ENCODE assay signal across 19 cellular contexts in genomic region chr14:63454436-63454835, GRCh38.
A peak's percentile ranks its signal among the peaks of the same experiment; 100 is the strongest.
DNase-seq lines count a peak whose midpoint lies in the region; ATAC-seq and TF ChIP-seq lines count a peak whose summit lies in the region.
"Had no signal": no experiment of that assay in that cellular context is flagged by ENCODE, and none has a peak within 500 bp of the region (broad histone marks: within the 10 kb centered on the region; RNA-seq: fewer than 3 reads in every experiment).

No MANE protein-coding gene starts in this region.

- H3K36me3 Mint-ChIP-seq in immature natural killer cell = peaks cover 0 to 7% (median 0%) of the 10 kb centered on the region in 3 donors
- peaks cover 20% of the 10 kb centered on the region for H3K36me3 Mint-ChIP-seq in activated CD4-positive, alpha-beta memory T cell treated with anti-CD3 and anti-CD28 coated beads for 36 hours

- H3K4me2 ChIP-seq in BLaER1 (peak overlapping the region; percentile 71), OCI-LY1 (ENCODE audit: low read length) (no peak overlapping the region)
- H3K4me2 ChIP-seq: A549, PC-9 had no signal

- no peaks in the 10 kb centered on the region for H3F3A ChIP-seq in OCI-LY1 (ENCODE audit: insufficient read depth, low read length)

- no peak for ATAC-seq in lower lobe of right lung

- H3K9ac ChIP-seq in BLaER1 (no peak overlapping the region), OCI-LY1 (ENCODE audit: low read length) (no peak overlapping the region)

- peak overlapping the region in 4 of 6 donors; percentile 39 to 74 (median 60) for H3K27ac Mint-ChIP-seq in immature natural killer cell
- H3K27ac Mint-ChIP-seq in activated CD4-positive, alpha-beta memory T cell treated with anti-CD3 and anti-CD28 coated beads for 36 hours = no peak overlapping the region
- H3K27ac Mint-ChIP-seq: B cell had no signal

- H3K79me2 ChIP-seq in OCI-LY1 (ENCODE audit: insufficient read depth, low read length) = peaks cover 44% of the 10 kb centered on the region

- peaks cover 28 to 73% of the 10 kb centered on the region in 2 donors for H3K4me1 Mint-ChIP-seq in immature natural killer cell
- peaks cover 5% of the 10 kb centered on the region for H3K4me1 Mint-ChIP-seq in activated CD4-positive, alpha-beta memory T cell treated with anti-CD3 and anti-CD28 coated beads for 36 hours (ENCODE audit: low read depth)

- H3K4me3 ChIP-seq in BLaER1 (no peak overlapping the region), OCI-LY1 (ENCODE audit: low read depth, low read length, poor library complexity, severe bottlenecking) (no peak overlapping the region), lower lobe of right lung (no peak overlapping the region)
- H3K4me3 ChIP-seq: A549, HAP-1, PC-9, SJSA1 had no signal

- no peaks in the 10 kb centered on the region for H3K9me3 Mint-ChIP-seq in immature natural killer cell
- H3K9me3 Mint-ChIP-seq in activated CD4-positive, alpha-beta memory T cell treated with anti-CD3 and anti-CD28 coated beads for 36 hours = no peaks in the 10 kb centered on the region

- DNase-seq in G401 (ENCODE audit: low spot score) (peak; percentile 86), immature natural killer cell (no peak), lower lobe of right lung (no peak), occipital lobe (lab: John Stamatoyannopoulos, UW) (no peak)
- no peak for DNase-seq in activated CD4-positive, alpha-beta memory T cell treated with anti-CD3 and anti-CD28 coated beads for 36 hours
- DNase-seq: DMS53, GOT3, NCI-H1417 treated with DMSO at 0.1 percent for 48 hours, NCI-H187 treated with DMSO at 0.1 percent for 48 hours, NCI-H774, PC-9, Right ventricle myocardium superior, T-helper 1 cell had no signal

- peaks cover 17% of the 10 kb centered on the region for H3K4me1 ChIP-seq in BLaER1
- no peaks in the 10 kb centered on the region for H3K4me1 ChIP-seq in OCI-LY1 (ENCODE audit: insufficient read depth, low read length, severe bottlenecking)
- peaks cover 29% of the 10 kb centered on the region for H3K4me1 ChIP-seq in lower lobe of right lung
- H3K4me1 ChIP-seq: HAP-1 had no signal

- H3K9me3 ChIP-seq in BLaER1 (no peaks in the 10 kb centered on the region), OCI-LY1 (ENCODE audit: low read length) (no peaks in the 10 kb centered on the region), lower lobe of right lung (no peaks in the 10 kb centered on the region)
- H3K9me3 ChIP-seq: A549, HAP-1, SJSA1 had no signal

- H4K20me1 ChIP-seq in BLaER1 (peaks cover 72% of the 10 kb centered on the region), OCI-LY1 (ENCODE audit: insufficient read depth, low read length) (no peaks in the 10 kb centered on the region)

- POLR2A ChIA-PET in activated CD4-positive, alpha-beta memory T cell treated with anti-CD3 and anti-CD28 coated beads for 36 hours (lab: Charles Lee) = no interaction called here

- TF ChIP-seq CTCF in OCI-LY1 (IDR thresholded peaks at IDR 0.05; ENCODE audit: low read length) (no peak), lower lobe of right lung (IDR thresholded peaks at IDR 0.05) (no peak)

- CTCF ChIA-PET in activated CD4-positive, alpha-beta memory T cell treated with anti-CD3 and anti-CD28 coated beads for 36 hours (lab: Charles Lee) = no interaction called here

- H3K36me3 ChIP-seq in BLaER1 (peaks cover 34% of the 10 kb centered on the region), OCI-LY1 (ENCODE audit: insufficient read depth, low read length) (peaks cover 35% of the 10 kb centered on the region; the same call in 1 of the 2 replicates), lower lobe of right lung (peaks cover 4% of the 10 kb centered on the region)
- H3K36me3 ChIP-seq: HAP-1 had no signal

- H3K27me3 ChIP-seq in BLaER1 (no peaks in the 10 kb centered on the region), OCI-LY1 (ENCODE audit: insufficient read depth, low read length) (no peaks in the 10 kb centered on the region), lower lobe of right lung (ENCODE audit: low read depth) (no peaks in the 10 kb centered on the region)
- H3K27me3 ChIP-seq: SJSA1 had no signal

- H2AFZ ChIP-seq in OCI-LY1 (ENCODE audit: low read length) = no peak overlapping the region
- H2AFZ ChIP-seq: PC-9 had no signal

- H3K4me3 Mint-ChIP-seq in immature natural killer cell = no peak overlapping the region
- no peak overlapping the region for H3K4me3 Mint-ChIP-seq in activated CD4-positive, alpha-beta memory T cell treated with anti-CD3 and anti-CD28 coated beads for 36 hours
- H3K4me3 Mint-ChIP-seq: B cell had no signal

- intact Hi-C loops in activated CD4-positive, alpha-beta memory T cell treated with anti-CD3 and anti-CD28 coated beads for 36 hours (cut with micrococcal nuclease) = no loop called here
- intact Hi-C loops in lower lobe of right lung (cut with DNase I) = no loop called here

- H3K27me3 Mint-ChIP-seq in immature natural killer cell (ENCODE audit: low read depth in 3 of 3) = peaks cover 0 to 2% (median 0%) of the 10 kb centered on the region in 3 donors
- H3K27me3 Mint-ChIP-seq in activated CD4-positive, alpha-beta memory T cell treated with anti-CD3 and anti-CD28 coated beads for 36 hours = no peaks in the 10 kb centered on the region
- H3K27me3 Mint-ChIP-seq: B cell had no signal

- in situ Hi-C loops in G401 (cut with HindIII; ENCODE audit: low sequenced_read_pairs) = no loop called here

- no peaks in the 10 kb centered on the region for H3K9me2 ChIP-seq in OCI-LY1 (ENCODE audit: low read depth, low read length)

- H3K27ac ChIP-seq in BLaER1 (no peak overlapping the region), OCI-LY1 (ENCODE audit: low read depth, low read length, poor library complexity, severe bottlenecking) (peak overlapping the region; percentile 6), lower lobe of right lung (no peak overlapping the region)
- H3K27ac ChIP-seq: PC-9, SJSA1 had no signal
